In the genomic region with DNA sequence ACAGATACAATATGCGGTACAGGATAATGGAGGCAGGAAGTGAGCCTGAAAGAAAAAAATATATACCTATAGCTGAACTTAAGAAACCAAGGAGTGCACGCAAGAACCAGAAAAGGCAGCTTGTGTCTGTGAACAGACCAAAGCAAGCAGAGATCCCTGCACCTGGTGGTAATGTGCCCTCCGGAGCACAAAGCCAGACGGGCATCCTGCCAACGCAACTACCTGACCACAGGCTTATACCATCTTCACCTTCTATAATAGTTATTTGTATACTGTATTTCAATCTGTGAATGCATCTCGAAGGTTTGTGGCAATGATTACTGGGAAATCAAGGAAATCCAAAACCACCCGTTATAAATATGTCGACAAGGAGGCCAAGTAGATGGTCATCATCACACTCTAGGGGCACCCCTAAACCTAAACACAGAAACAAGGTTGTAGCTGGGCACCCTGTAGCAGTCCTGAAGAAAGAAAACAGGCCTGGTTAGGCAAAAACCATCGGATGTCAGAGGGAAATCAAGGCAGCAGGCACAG, we compare ENCODE assay signal across 8 cellular contexts. TPM values are rescaled to one million over a fixed set of nuclear protein-coding genes. Genes with fewer than 3 reads are reported as not detected.
A peak's percentile ranks its signal among the peaks of the same experiment; 100 is the strongest.
DNase-seq lines count a peak whose midpoint lies in the region; ATAC-seq and TF ChIP-seq lines count a peak whose summit lies in the region.

No MANE protein-coding gene starts in this region.

- WGBS in mesodermal cell (ENCODE audit: insufficient coverage in 2 of 2), 2 experiments: 29 to 31% methylated on average over 2 to 4 of the region's 9 CpGs

- no peak for TF ChIP-seq CTCF in NB4 (IDR thresholded peaks at IDR 0.05; ENCODE audit: low read depth, low read length)

- peak overlapping the region; percentile 88 for H3K27ac ChIP-seq in mesodermal cell (ENCODE audit: low read depth, low read length, severe bottlenecking)

- TF ChIP-seq POLR2A in NB4 (IDR thresholded peaks at IDR 0.05; ENCODE audit: extremely low read depth, insufficient read length): no peak

- peak overlapping the region; percentile 92 for H3K4me3 ChIP-seq in NB4 (ENCODE audit: low read depth, low read length)
- peak overlapping the region; percentile 63 for H3K4me3 ChIP-seq in mesodermal cell (ENCODE audit: extremely low read depth, insufficient read depth, low read length, poor library complexity, severe bottlenecking)

- no peaks in the 10 kb centered on the region for H3K36me3 ChIP-seq in mesodermal cell (ENCODE audit: control insufficient read depth, insufficient read depth, low read length)

- H3K9me3 ChIP-seq in mesodermal cell (ENCODE audit: control insufficient read depth, low read length): peaks cover 3% of the 10 kb centered on the region

- DNase-seq in NB4 (ENCODE audit: low read depth): peak; percentile 49
- peak; percentile 47 for DNase-seq in activated CD4-positive, CD25-positive, alpha-beta regulatory T cell treated with anti-CD3 and anti-CD28 coated beads, Interleukin-2, amount 50 U/mL, for 72 hours
- DNase-seq in dermis blood vessel endothelial cell: peak; percentile 32
- DNase-seq in stimulated activated naive CD4-positive, alpha-beta T cell (lab: John Stamatoyannopoulos, UW): peak; percentile 18 to 78 (median 26)
- no peak for DNase-seq in islet precursor cell

- peaks cover 5% of the 10 kb centered on the region for H3K4me1 ChIP-seq in mesodermal cell (ENCODE audit: control insufficient read depth, insufficient read depth, low read length, poor library complexity, severe bottlenecking)

- ATAC-seq in GM18499 (IDR thresholded peaks at IDR 0.05; ENCODE audit: insufficient read depth, unreplicated experiment) (peak; percentile 19), HG02588 (IDR thresholded peaks at IDR 0.05; ENCODE audit: unreplicated experiment) (peak; percentile 25)

RNA-seq across cellular contexts. Expression of a gene that starts 0.8 kb away (rescaled TPM):
- 15.5 and 18.6 TPM in 2 replicates for total RNA-seq in dermis blood vessel endothelial cell
- 13.0 TPM for polyA plus RNA-seq in mesodermal cell (2013, experiment 1 of 2)
- polyA plus RNA-seq in mesodermal cell (2013, experiment 2 of 2): 13.7 TPM
